Comparison of ENCODE assay signal across 8 cellular contexts in genomic region chr2:206765242-206766056, GRCh38. TPM values are rescaled to one million over a fixed set of nuclear protein-coding genes. Genes with fewer than 3 reads are reported as not detected.
DNase-seq lines count a peak whose midpoint lies in the region; ATAC-seq and TF ChIP-seq lines count a peak whose summit lies in the region.

TSS of gene FASTKD2 (plus strand) at chr2:206765606. CDS start at chr2:206766694, 1,088 bp downstream.
TSS of gene MDH1B (minus strand) at chr2:206765328. CDS start at chr2:206765271, 57 bp downstream.

- peak; percentile 95 for DNase-seq in Daoy (ENCODE audit: low read depth)
- DNase-seq in GM23338 (ENCODE audit: low spot score): peak; percentile 93
- peak; percentile 93 for DNase-seq in LHCN-M2 (ENCODE audit: low read depth)
- peak; percentile 87 for DNase-seq in RPMI8226
- DNase-seq in activated T-helper 9 cell treated with anti-CD3 and anti-CD28 coated beads, Interleukin-2, amount 50 U/mL, for 16 hours (ENCODE audit: low read depth): peak; percentile 79
- peak; percentile 97 for DNase-seq in fibroblast of the aortic adventitia (ENCODE audit: low read depth)
- DNase-seq in natural killer cell treated with Interleukin-12 subunit alpha and Interleukin-12 subunit beta and Interleukin-15 and Interleukin-18, amount 100 ng/mL, for 72 hours (ENCODE audit: low spot score): peak; percentile 92
- DNase-seq in stimulated activated naive CD4-positive, alpha-beta T cell treated with Interleukin-2 at 50 U/mL for 16 hours (lab: John Stamatoyannopoulos, UW): peak; percentile 82

- peaks cover 17% of the 10 kb centered on the region for H3K4me1 Mint-ChIP-seq in GM23338
- H3K4me1 Mint-ChIP-seq in natural killer cell treated with Interleukin-12 subunit alpha and Interleukin-12 subunit beta and Interleukin-15 and Interleukin-18, amount 100 ng/mL, for 72 hours (ENCODE audit: low read depth in 2 of 2): peaks cover 17 to 29% of the 10 kb centered on the region in 2 donors

- peaks cover 37% of the 10 kb centered on the region for H3K79me2 ChIP-seq in GM23338 (replicated peaks; ENCODE audit: insufficient read depth)

- no peaks in the 10 kb centered on the region; the same call in 1 of the 2 replicates for H4K20me1 ChIP-seq in GM23338 (replicated peaks; ENCODE audit: insufficient read depth)

- TF ChIP-seq CTCF in GM23338 (conservative IDR thresholded peaks at IDR 0.05; ENCODE audit: low read depth in 2 of 2) (no peak), fibroblast of the aortic adventitia (IDR thresholded peaks at IDR 0.05; ENCODE audit: insufficient read depth, low read length) (no peak)

- peaks cover 25% of the 10 kb centered on the region for H3K36me3 Mint-ChIP-seq in GM23338 (ENCODE audit: low read depth)
- H3K36me3 Mint-ChIP-seq in natural killer cell treated with Interleukin-12 subunit alpha and Interleukin-12 subunit beta and Interleukin-15 and Interleukin-18, amount 100 ng/mL, for 72 hours: peaks cover 9% of the 10 kb centered on the region

- peak; percentile 96 for ATAC-seq in GM23338
- peak; percentile 92 to 95 for ATAC-seq in natural killer cell treated with Interleukin-12 subunit alpha and Interleukin-12 subunit beta and Interleukin-15 and Interleukin-18, amount 100 ng/mL, for 72 hours

- H3K4me3 ChIP-seq in GM23338 (peak within 1 kb of the TSS; percentile 82), fibroblast of the aortic adventitia (ENCODE audit: low read depth, low read length) (peak within 1 kb of the TSS; percentile 93)

- H3K4me1 ChIP-seq in GM23338 (ENCODE audit: insufficient read depth): peaks cover 13% of the 10 kb centered on the region

- peak within 1 kb of the TSS; percentile 98; the same call in 2 of the 3 replicates for H3K4me3 Mint-ChIP-seq in GM23338
- peak within 1 kb of the TSS; percentile 93 for H3K4me3 Mint-ChIP-seq in natural killer cell treated with Interleukin-12 subunit alpha and Interleukin-12 subunit beta and Interleukin-15 and Interleukin-18, amount 100 ng/mL, for 72 hours

- peak within 1 kb of the TSS; percentile 95 for H3K4me2 ChIP-seq in GM23338

- no peaks in the 10 kb centered on the region for H3K27me3 ChIP-seq in GM23338 (ENCODE audit: insufficient read depth)

- H2AFZ ChIP-seq in GM23338: peak within 1 kb of the TSS; percentile 100

- H3K36me3 ChIP-seq in GM23338 (ENCODE audit: insufficient read depth): no peaks in the 10 kb centered on the region

- no peaks in the 10 kb centered on the region for H3K9me2 ChIP-seq in GM23338 (ENCODE audit: insufficient read depth)

- peaks cover 7% of the 10 kb centered on the region for H3K27me3 Mint-ChIP-seq in GM23338 (ENCODE audit: insufficient read depth, low read depth, poor library complexity)
- H3K27me3 Mint-ChIP-seq in natural killer cell treated with Interleukin-12 subunit alpha and Interleukin-12 subunit beta and Interleukin-15 and Interleukin-18, amount 100 ng/mL, for 72 hours: peaks cover 2 to 6% of the 10 kb centered on the region in 2 donors

- H3K27ac ChIP-seq in GM23338 (ENCODE audit: low read depth): peak within 1 kb of the TSS; percentile 62

- no peaks in the 10 kb centered on the region for H3F3A ChIP-seq in GM23338 (replicated peaks; ENCODE audit: low read depth)

- no peaks in the 10 kb centered on the region for H3K9me3 Mint-ChIP-seq in GM23338
- H3K9me3 Mint-ChIP-seq in natural killer cell treated with Interleukin-12 subunit alpha and Interleukin-12 subunit beta and Interleukin-15 and Interleukin-18, amount 100 ng/mL, for 72 hours: no peaks in the 10 kb centered on the region

- H3K27ac Mint-ChIP-seq in GM23338: peak within 1 kb of the TSS; percentile 99
- peak within 1 kb of the TSS; percentile 90 to 91 for H3K27ac Mint-ChIP-seq in natural killer cell treated with Interleukin-12 subunit alpha and Interleukin-12 subunit beta and Interleukin-15 and Interleukin-18, amount 100 ng/mL, for 72 hours

TF ChIP-seq in GM23338, 12 proteins besides CTCF, POLR2A, EP300 and RAD21 (continues in another document):
- TF ChIP-seq JUNB (IDR thresholded peaks at IDR 0.05; ENCODE audit: unreplicated experiment): no peak
- peak; percentile 86 for TF ChIP-seq POLR2AphosphoS5 (IDR thresholded peaks at IDR 0.05; ENCODE audit: low read depth)
- TF ChIP-seq REST (IDR thresholded peaks at IDR 0.05; ENCODE audit: unreplicated experiment): peak; percentile 19
- peak; percentile 59 for TF ChIP-seq ETS1 (IDR thresholded peaks at IDR 0.05)
- no peak for TF ChIP-seq ZNF331 (CRISPR knock-in tag; IDR thresholded peaks at IDR 0.05; ENCODE audit: low read depth)
- no peak for TF ChIP-seq EZH2phosphoT487 (IDR thresholded peaks at IDR 0.05; ENCODE audit: unreplicated experiment)
- TF ChIP-seq STAT1 (IDR thresholded peaks at IDR 0.05; ENCODE audit: unreplicated experiment): no peak
- TF ChIP-seq EZH2 (IDR thresholded peaks at IDR 0.05; ENCODE audit: low read depth, unreplicated experiment): no peak
- TF ChIP-seq NANOG (IDR thresholded peaks at IDR 0.05; ENCODE audit: borderline replicate concordance): no peak

RNA-seq across cellular contexts. Expression of gene FASTKD2, which starts in this region (rescaled TPM):
- total RNA-seq in Daoy (2014; rRNA removed; shearing (Covaris generic)): 59.7 and 69.0 TPM in 2 replicates
- total RNA-seq in GM23338 (2014; rRNA removed; shearing (Covaris generic)): 48.7 and 53.8 TPM in 2 replicates
- 15.0 and 20.5 TPM in 2 replicates for polyA plus RNA-seq in GM23338 (2016; fragmentation: Nextera tagmentation; extraction: Ambion mirVana)
- 45.6 and 52.5 TPM in 2 replicates for total RNA-seq in LHCN-M2 (2014; rRNA removed)
- polyA plus RNA-seq in LHCN-M2 (2012): 9.8 TPM
- 36.4 and 56.1 TPM in 2 replicates for total RNA-seq in fibroblast of the aortic adventitia (ENCODE audit: low replicate concordance)
- total RNA-seq in natural killer cell treated with Interleukin-12 subunit alpha and Interleukin-12 subunit beta and Interleukin-15 and Interleukin-18, amount 100 ng/mL, for 72 hours: 10 to 100 TPM; 23.7 to 34.6 TPM

RNA-seq across cellular contexts. Expression of gene MDH1B, which starts in this region (rescaled TPM):
- total RNA-seq in Daoy (2014; rRNA removed; shearing (Covaris generic)): 3.6 and 6.3 TPM in 2 replicates
- total RNA-seq in GM23338 (2014; rRNA removed; shearing (Covaris generic)): 0.89 and 1.7 TPM in 2 replicates
- polyA plus RNA-seq in GM23338 (2016; fragmentation: Nextera tagmentation; extraction: Ambion mirVana): 1.5 and 1.8 TPM in 2 replicates
- total RNA-seq in LHCN-M2 (2014; rRNA removed) (0.86 and 2.5 TPM in 2 replicates), fibroblast of the aortic adventitia (ENCODE audit: low replicate concordance) (0.81 and 15.1 TPM in 2 replicates)
- polyA plus RNA-seq in LHCN-M2 (2012): 0.62 TPM
- total RNA-seq in natural killer cell treated with Interleukin-12 subunit alpha and Interleukin-12 subunit beta and Interleukin-15 and Interleukin-18, amount 100 ng/mL, for 72 hours: under 1 TPM in 1 of 2 donors, not detected in 1; 0.45 TPM

Comparison
In these comparisons a context has a peak if more than half of its experiments do, and no peak if none do; other contexts are left out.
1. Peak in every context shown above with its lines: DNase-seq, ATAC-seq, H3K4me3 ChIP-seq and H3K27ac ChIP-seq.